Comparison of ENCODE assay signal across 8 cellular contexts in the genomic region with DNA sequence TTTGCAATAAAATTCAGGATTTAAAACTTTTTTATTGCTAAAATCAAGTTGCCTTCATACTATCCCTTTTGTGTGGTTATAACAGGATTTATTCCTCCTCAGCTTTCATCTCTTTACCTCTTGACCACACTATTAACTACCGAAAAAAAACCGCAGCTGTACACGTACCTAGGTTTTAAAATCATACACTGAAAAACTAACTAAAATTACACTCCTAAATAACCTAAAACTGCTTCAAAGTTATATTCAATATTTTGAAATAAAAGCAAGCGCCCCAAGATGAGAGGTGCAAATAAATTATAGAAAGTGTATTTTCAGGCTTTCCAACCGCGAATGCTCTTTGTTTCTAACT. TPM values are rescaled to one million over a fixed set of nuclear protein-coding genes. Genes with fewer than 3 reads are reported as not detected.
DNase-seq lines count a peak whose midpoint lies in the region; ATAC-seq, FAIRE-seq and TF ChIP-seq lines count a peak whose summit lies in the region.

No MANE protein-coding gene starts in this region.

- no peak for FAIRE-seq in HTR-8/SVneo (lab: Jason Lieb, UNC)

- H3K27me3 Mint-ChIP-seq in naive thymus-derived CD4-positive, alpha-beta T cell: no peaks in the 10 kb centered on the region

- H3K4me3 Mint-ChIP-seq in naive thymus-derived CD4-positive, alpha-beta T cell: peak overlapping the region; percentile 89 to 98 (median 94)

- no peak overlapping the region for H3K27ac ChIP-seq in HUES48 (ENCODE audit: low read depth, low read length)
- peak overlapping the region; percentile 95 for H3K27ac ChIP-seq in breast epithelium
- H3K27ac ChIP-seq in naive thymus-derived CD4-positive, alpha-beta T cell (ENCODE audit: low read depth, low read length): peak overlapping the region; percentile 87

- intact Hi-C loops in breast epithelium (cut with DNase I; ENCODE audit: low total_unique reads): no loop called here
- intact Hi-C loops in naive thymus-derived CD4-positive, alpha-beta T cell (cut with micrococcal nuclease): loop anchor here in 1 of 2 donors (5.0 kb wide), 3 partner anchors 124 to 616 kb away; partner anchors contain the start of gene CEP43

- H3K36me3 Mint-ChIP-seq in naive thymus-derived CD4-positive, alpha-beta T cell: no peaks in the 10 kb centered on the region

- no peaks in the 10 kb centered on the region for H3K36me3 ChIP-seq in HUES48 (ENCODE audit: control insufficient read depth, insufficient read depth, low read length)
- H3K36me3 ChIP-seq in breast epithelium: no peaks in the 10 kb centered on the region
- peaks cover 0 to 3% (median 0%) of the 10 kb centered on the region in 3 experiments for H3K36me3 ChIP-seq in naive thymus-derived CD4-positive, alpha-beta T cell (ENCODE audit: control insufficient read depth in 2 of 3, insufficient read depth in 3 of 3, low read length in 3 of 3)

- peak overlapping the region; percentile 26 for H3K9ac ChIP-seq in HUES48 (ENCODE audit: low read depth, low read length)

- no peak for ATAC-seq in naive thymus-derived CD4-positive, alpha-beta T cell

- H3K27me3 ChIP-seq in HUES48 (ENCODE audit: control insufficient read depth, insufficient read depth, low read length): no peaks in the 10 kb centered on the region; the same call in 1 of the 2 replicates
- H3K27me3 ChIP-seq in breast epithelium: no peaks in the 10 kb centered on the region
- H3K27me3 ChIP-seq in naive thymus-derived CD4-positive, alpha-beta T cell (ENCODE audit: control insufficient read depth in 2 of 2, insufficient read depth in 2 of 2, low read length in 2 of 2): no peaks in the 10 kb centered on the region

- TF ChIP-seq POLR2A in breast epithelium (IDR thresholded peaks at IDR 0.05): no peak

- peak overlapping the region; percentile 74 to 94 (median 87) for H3K27ac Mint-ChIP-seq in naive thymus-derived CD4-positive, alpha-beta T cell

- DNase-seq in AG10803 (ENCODE audit: low read depth): no peak
- no peak for DNase-seq in breast epithelium (ENCODE audit: low spot score in 2 of 2)
- no peak for DNase-seq in naive thymus-derived CD4-positive, alpha-beta T cell
- DNase-seq in stimulated activated CD8-positive, alpha-beta memory T cell treated with anti-CD3 and anti-CD28 coated beads, Interleukin-4, amount 100 ng/mL, for 48 hours: no peak
- no peak for DNase-seq in HTR-8/SVneo (ENCODE audit: insufficient read length, low spot score)
- DNase-seq in medulla oblongata (ENCODE audit: extremely low spot score): no peak
- no peak for DNase-seq in stimulated activated CD4-positive, alpha-beta T cell treated with anti-CD3 and anti-CD28 coated beads, Interleukin-4, amount 100 ng/mL, for 1 hour

- peaks cover 4 to 20% (median 16%) of the 10 kb centered on the region in 7 donors for H3K4me1 Mint-ChIP-seq in naive thymus-derived CD4-positive, alpha-beta T cell

- CTCF ChIA-PET in naive thymus-derived CD4-positive, alpha-beta T cell (lab: Charles Lee): interaction anchor here (0.6 to 3.4 kb wide), 10 partner anchors 9 to 142 kb away, joined by 3 to 18 read pairs (median 4); no protein-coding TSS in a partner anchor

- no peaks in the 10 kb centered on the region for H3K9me3 ChIP-seq in HUES48 (ENCODE audit: control insufficient read depth, insufficient read depth, low read length)
- no peaks in the 10 kb centered on the region for H3K9me3 ChIP-seq in breast epithelium
- H3K9me3 ChIP-seq in naive thymus-derived CD4-positive, alpha-beta T cell (ENCODE audit: control insufficient read depth in 2 of 3, low read length in 3 of 3): no peaks in the 10 kb centered on the region

- no peak for TF ChIP-seq CTCF in AG10803 (conservative IDR thresholded peaks at IDR 0.05; ENCODE audit: low read length)
- no peak for TF ChIP-seq CTCF in breast epithelium (IDR thresholded peaks at IDR 0.05)

- H3K4me1 ChIP-seq in HUES48 (ENCODE audit: control insufficient read depth, insufficient read depth, low read length): 0 out of 2 replicates have a peak, but pooled peaks cover 4% of the 10 kb centered on the region
- no peaks in the 10 kb centered on the region for H3K4me1 ChIP-seq in breast epithelium
- H3K4me1 ChIP-seq in naive thymus-derived CD4-positive, alpha-beta T cell (ENCODE audit: control insufficient read depth in 2 of 2, insufficient read depth in 2 of 2, low read length in 2 of 2): no peaks in the 10 kb centered on the region

- H3K4me3 ChIP-seq in AG10803 (ENCODE audit: low read length) (peak overlapping the region; percentile 88), HUES48 (ENCODE audit: low read depth, low read length) (peak overlapping the region; percentile 81), breast epithelium (peak overlapping the region; percentile 81 to 96 (median 95))
- peak overlapping the region; percentile 85 for H3K4me3 ChIP-seq in naive thymus-derived CD4-positive, alpha-beta T cell (ENCODE audit: low read length)

- POLR2A ChIA-PET in naive thymus-derived CD4-positive, alpha-beta T cell (lab: Charles Lee): interaction anchor here (0.6 to 1.4 kb wide), 8 partner anchors 16 to 107 kb away, joined by 3 to 5 read pairs (median 3); partner anchors contain the start of gene SFT2D1

- no peaks in the 10 kb centered on the region for H3K9me3 Mint-ChIP-seq in naive thymus-derived CD4-positive, alpha-beta T cell

RNA-seq across cellular contexts. Expression of gene MPC1, which starts 1.4 kb away (rescaled TPM):
- total RNA-seq in breast epithelium: 10 to 100 TPM; 37.4 to 66.9 (median 65.7) TPM
- 10 to 100 TPM; 18.5 to 31.1 (median 26.5) TPM for total RNA-seq in naive thymus-derived CD4-positive, alpha-beta T cell
- 10 to 100 TPM; 41.7 to 64.2 TPM for polyA plus RNA-seq in naive thymus-derived CD4-positive, alpha-beta T cell

RNA-seq across cellular contexts. Expression of gene SFT2D1, which starts 39.0 kb away (rescaled TPM):
- total RNA-seq in breast epithelium: 10 to 100 TPM; 41.1 to 52.4 (median 52.1) TPM
- 10 to 100 TPM; 18.3 to 50.1 (median 33.7) TPM for total RNA-seq in naive thymus-derived CD4-positive, alpha-beta T cell
- 10 to 100 TPM; 49.7 to 52.5 TPM for polyA plus RNA-seq in naive thymus-derived CD4-positive, alpha-beta T cell
